In the genomic region with DNA sequence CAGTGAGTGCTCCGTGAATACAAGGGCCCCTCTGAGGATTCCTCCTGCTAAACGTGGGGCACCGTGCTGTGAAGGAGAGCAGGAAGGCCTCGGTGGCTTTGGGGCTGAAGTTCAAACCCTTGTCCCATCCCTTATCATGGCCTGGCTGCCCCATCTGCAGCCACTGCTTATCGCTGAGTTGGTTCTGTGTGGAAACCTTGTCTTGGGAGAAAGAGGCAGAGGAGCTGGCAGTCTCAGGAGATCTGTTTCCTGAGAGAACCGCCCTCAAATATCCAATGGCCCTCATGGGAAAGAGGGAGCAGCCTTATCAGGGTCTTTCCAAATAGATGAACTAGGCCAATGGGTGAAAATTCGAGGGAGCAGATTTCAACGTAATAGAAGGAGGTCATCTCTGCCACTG, we compare ENCODE assay signal across 1 cellular context.
TF ChIP-seq lines count a peak whose summit lies in the region.

No MANE protein-coding gene starts in this region.

TF ChIP-seq in H1, 55 proteins besides CTCF, POLR2A, EP300 and RAD21:
- no peak for TF ChIP-seq EGR1 (IDR thresholded peaks at IDR 0.05; ENCODE audit: borderline replicate concordance, low read depth, low read length)
- no peak for TF ChIP-seq SAP30 (IDR thresholded peaks at IDR 0.05; ENCODE audit: insufficient read depth, insufficient replicate concordance, low read length)
- TF ChIP-seq, protein P1, sequence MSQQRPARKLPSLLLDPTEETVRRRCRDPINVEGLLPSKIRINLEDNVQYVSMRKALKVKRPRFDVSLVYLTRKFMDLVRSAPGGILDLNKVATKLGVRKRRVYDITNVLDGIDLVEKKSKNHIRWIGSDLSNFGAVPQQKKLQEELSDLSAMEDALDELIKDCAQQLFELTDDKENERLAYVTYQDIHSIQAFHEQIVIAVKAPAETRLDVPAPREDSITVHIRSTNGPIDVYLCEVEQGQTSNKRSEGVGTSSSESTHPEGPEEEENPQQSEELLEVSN (IDR thresholded peaks at IDR 0.05), result no peak
- no peak for TF ChIP-seq RXRA (IDR thresholded peaks at IDR 0.05; ENCODE audit: insufficient read depth, low read depth, low read length)
- TF ChIP-seq, protein P2, sequence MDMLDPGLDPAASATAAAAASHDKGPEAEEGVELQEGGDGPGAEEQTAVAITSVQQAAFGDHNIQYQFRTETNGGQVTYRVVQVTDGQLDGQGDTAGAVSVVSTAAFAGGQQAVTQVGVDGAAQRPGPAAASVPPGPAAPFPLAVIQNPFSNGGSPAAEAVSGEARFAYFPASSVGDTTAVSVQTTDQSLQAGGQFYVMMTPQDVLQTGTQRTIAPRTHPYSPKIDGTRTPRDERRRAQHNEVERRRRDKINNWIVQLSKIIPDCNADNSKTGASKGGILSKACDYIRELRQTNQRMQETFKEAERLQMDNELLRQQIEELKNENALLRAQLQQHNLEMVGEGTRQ (IDR thresholded peaks at IDR 0.05; ENCODE audit: low read length), result no peak
- TF ChIP-seq CBX8 (IDR thresholded peaks at IDR 0.05; ENCODE audit: borderline replicate concordance, low read depth, low read length), result no peak
